ENCODE assay signal across 15 cellular contexts in genomic region chr6:20693466-20694063, GRCh38.
DNase-seq lines count a peak whose midpoint lies in the region; ATAC-seq, FAIRE-seq and TF ChIP-seq lines count a peak whose summit lies in the region.
"Had no signal": no experiment of that assay in that cellular context is flagged by ENCODE, and none has a peak within 500 bp of the region (broad histone marks: within the 10 kb centered on the region; RNA-seq: fewer than 3 reads in every experiment).

No MANE protein-coding gene starts in this region.

- no peaks in the 10 kb centered on the region for H3K27me3 ChIP-seq in astrocyte (ENCODE audit: insufficient read depth, low read length)
- no peaks in the 10 kb centered on the region for H3K27me3 ChIP-seq in mesenchymal stem cell (ENCODE audit: control insufficient read depth in 1 of 2, insufficient read depth in 1 of 2, low read length in 2 of 2)
- no peaks in the 10 kb centered on the region for H3K27me3 ChIP-seq in colonic mucosa
- H3K27me3 ChIP-seq: esophagus squamous epithelium, SJCRH30 had no signal

- no peak for FAIRE-seq in astrocyte (lab: Jason Lieb, UNC)

- no peak overlapping the region for H3K4me3 Mint-ChIP-seq in astrocyte (ENCODE audit: unreplicated experiment)
- H3K4me3 Mint-ChIP-seq: activated naive CD8-positive, alpha-beta T cell had no signal

- H3K9ac ChIP-seq in astrocyte (ENCODE audit: low read length) (no peak overlapping the region), mesenchymal stem cell (ENCODE audit: low read length) (peak overlapping the region; percentile 16), colonic mucosa (ENCODE audit: low read depth in 2 of 2, low read length in 2 of 2) (no peak overlapping the region)

- H3K4me1 ChIP-seq in astrocyte (ENCODE audit: insufficient read depth, low read length) (peaks cover 3% of the 10 kb centered on the region), mesenchymal stem cell (ENCODE audit: control insufficient read depth, insufficient read depth, low read depth, low read length) (peaks cover 5% of the 10 kb centered on the region), colonic mucosa (no peaks in the 10 kb centered on the region)
- H3K4me1 ChIP-seq: SJCRH30 had no signal

- H4K20me1 ChIP-seq in astrocyte (ENCODE audit: insufficient read depth, low read length) = no peaks in the 10 kb centered on the region

- H3K4ac ChIP-seq in mesenchymal stem cell (ENCODE audit: low read depth in 1 of 2, low read length in 2 of 2) = no peak overlapping the region

- H2BK12ac ChIP-seq in mesenchymal stem cell (ENCODE audit: low read length in 2 of 2) = no peak overlapping the region

- no peak overlapping the region for H2AK5ac ChIP-seq in mesenchymal stem cell (ENCODE audit: low read length, severe bottlenecking)

- no peaks in the 10 kb centered on the region for H3K79me2 ChIP-seq in astrocyte (ENCODE audit: insufficient read depth, low read length)

- H2BK15ac ChIP-seq in mesenchymal stem cell (ENCODE audit: low read depth, poor library complexity, severe bottlenecking) = no peak overlapping the region

- H4K8ac ChIP-seq in mesenchymal stem cell (ENCODE audit: low read length) = no peak overlapping the region

- H3K36me3 Mint-ChIP-seq in astrocyte (ENCODE audit: low read depth, unreplicated experiment) = no peaks in the 10 kb centered on the region

- H3K14ac ChIP-seq in mesenchymal stem cell (ENCODE audit: low read length in 2 of 2) = no peak overlapping the region

- no peak overlapping the region for H4K91ac ChIP-seq in mesenchymal stem cell (ENCODE audit: low read length)

- H3K9me3 Mint-ChIP-seq in astrocyte (ENCODE audit: unreplicated experiment) = no peaks in the 10 kb centered on the region

- H3K36me3 ChIP-seq in astrocyte (ENCODE audit: insufficient read depth, low read length) (no peaks in the 10 kb centered on the region), mesenchymal stem cell (ENCODE audit: control insufficient read depth in 1 of 2, insufficient read depth in 2 of 2, low read depth in 1 of 2, low read length in 2 of 2) (no peaks in the 10 kb centered on the region), colonic mucosa (no peaks in the 10 kb centered on the region)
- H3K36me3 ChIP-seq: esophagus squamous epithelium, SJCRH30, WERI-Rb-1 had no signal

- no peak overlapping the region for H3K27ac Mint-ChIP-seq in astrocyte (ENCODE audit: unreplicated experiment)
- H3K27ac Mint-ChIP-seq: activated naive CD8-positive, alpha-beta T cell had no signal

- 100% methylated on average over 4 of the region's 4 CpGs for WGBS in mesenchymal stem cell

- no peak overlapping the region for H3K4me3 ChIP-seq in astrocyte (ENCODE audit: insufficient read depth, low read depth, low read length)
- no peak overlapping the region for H3K4me3 ChIP-seq in mesenchymal stem cell (ENCODE audit: insufficient read depth in 1 of 2, low read depth in 1 of 2, low read length in 2 of 2)
- no peak overlapping the region for H3K4me3 ChIP-seq in colonic mucosa
- H3K4me3 ChIP-seq: esophagus squamous epithelium, SJCRH30 had no signal

- H3K27ac ChIP-seq in astrocyte (ENCODE audit: low read depth, low read length) (no peak overlapping the region), mesenchymal stem cell (ENCODE audit: low read length, poor library complexity, severe bottlenecking) (no peak overlapping the region), colonic mucosa (no peak overlapping the region)
- H3K27ac ChIP-seq: esophagus squamous epithelium, SJCRH30, WERI-Rb-1 had no signal

- no peaks in the 10 kb centered on the region for H3K9me3 ChIP-seq in astrocyte (ENCODE audit: insufficient read depth, low read depth, low read length)
- no peaks in the 10 kb centered on the region for H3K9me3 ChIP-seq in mesenchymal stem cell (ENCODE audit: control insufficient read depth, low read length)
- H3K9me3 ChIP-seq in colonic mucosa = no peaks in the 10 kb centered on the region
- H3K9me3 ChIP-seq: Caco-2, esophagus squamous epithelium, SJCRH30 had no signal

- TF ChIP-seq CTCF in astrocyte (IDR thresholded peaks at IDR 0.05; ENCODE audit: insufficient read depth, low read depth, low read length) = no peak
- no peak for TF ChIP-seq CTCF in colonic mucosa (IDR thresholded peaks at IDR 0.05)

- H3K4me1 Mint-ChIP-seq in astrocyte (ENCODE audit: low read depth, unreplicated experiment) = peaks cover 16% of the 10 kb centered on the region

- H3K27me3 Mint-ChIP-seq in astrocyte (ENCODE audit: low read depth, unreplicated experiment) = no peaks in the 10 kb centered on the region
- H3K27me3 Mint-ChIP-seq: activated naive CD8-positive, alpha-beta T cell had no signal

- no peak for ATAC-seq in esophagus mucosa

- no peak overlapping the region for H3K18ac ChIP-seq in mesenchymal stem cell (ENCODE audit: low read depth in 1 of 2, low read length in 2 of 2)

- intact Hi-C loops in colonic mucosa (cut with DNase I) = no loop called here

- no peak overlapping the region for H3K23ac ChIP-seq in mesenchymal stem cell (ENCODE audit: low read length in 2 of 2)

- H2BK5ac ChIP-seq in mesenchymal stem cell (ENCODE audit: low read depth, low read length, poor library complexity, severe bottlenecking) = no peak overlapping the region

- H3K4me2 ChIP-seq in astrocyte (ENCODE audit: low read length) (no peak overlapping the region), mesenchymal stem cell (ENCODE audit: low read length, poor library complexity, severe bottlenecking) (no peak overlapping the region)

- H2BK120ac ChIP-seq in mesenchymal stem cell (ENCODE audit: low read depth, low read length) = no peak overlapping the region

- no peak overlapping the region for H2AFZ ChIP-seq in astrocyte (ENCODE audit: low read depth, low read length)
- H2AFZ ChIP-seq in mesenchymal stem cell (ENCODE audit: low read depth, low read length) = no peak overlapping the region

- H3K79me1 ChIP-seq in mesenchymal stem cell (replicated peaks; ENCODE audit: low read length, poor library complexity, severe bottlenecking) = peaks cover 17% of the 10 kb centered on the region

- DNase-seq in GM03348 (ENCODE audit: low spot score) (peak; percentile 7), LHCN-M2 (ENCODE audit: low read depth) (peak; percentile 13), astrocyte (ENCODE audit: low read depth) (peak; percentile 39), mesenchymal stem cell (peak; percentile 52), 8988T (no peak), D341Med (ENCODE audit: low spot score) (no peak), colonic mucosa (no peak)
- DNase-seq: Caco-2; esophagus squamous epithelium; NCI-H2029; SJCRH30; stimulated activated CD4-positive, alpha-beta T cell treated with anti-CD3 and anti-CD28 coated beads, Interleukin-12 subunit alpha, Interleukin-12 subunit beta, amount 100 ng/mL, for 4 hours; WERI-Rb-1 had no signal

Comparison
In these comparisons a context has a peak if more than half of its experiments do, and no peak if none do; other contexts are left out.
1. DNase-seq: peak in GM03348 (single experiment), LHCN-M2 (single experiment), astrocyte (single experiment) and mesenchymal stem cell (single experiment); none in 8988T (single experiment), D341Med (single experiment) and colonic mucosa (single experiment).